Comparison of ENCODE assay signal across 8 cellular contexts in genomic region chr11:68039526-68040086, GRCh38. TPM values are rescaled to one million over a fixed set of nuclear protein-coding genes. Genes with fewer than 3 reads are reported as not detected.
DNase-seq lines count a peak whose midpoint lies in the region; ATAC-seq and TF ChIP-seq lines count a peak whose summit lies in the region.

No MANE protein-coding gene starts in this region.

- H3K27ac Mint-ChIP-seq in stimulated activated naive CD8-positive, alpha-beta T cell treated with anti-CD3 and anti-CD28 coated beads, Interleukin-15, amount 100 ng/mL, for 72 hours, result peak overlapping the region; percentile 90 to 99

- H3K9me3 ChIP-seq in SK-N-SH, result no peaks in the 10 kb centered on the region
- no peaks in the 10 kb centered on the region for H3K9me3 ChIP-seq in right cardiac atrium (ENCODE audit: control insufficient read depth, low read length)

- peaks cover 3 to 6% of the 10 kb centered on the region in 2 experiments for H3K36me3 ChIP-seq in SK-N-SH (replicated peaks in 1 of 2; ENCODE audit: control insufficient read depth in 1 of 2, insufficient read depth in 2 of 2, low read length in 1 of 2)

- peak overlapping the region; percentile 92 to 93 for H3K4me3 Mint-ChIP-seq in stimulated activated naive CD8-positive, alpha-beta T cell treated with anti-CD3 and anti-CD28 coated beads, Interleukin-15, amount 100 ng/mL, for 72 hours

- H3K27me3 Mint-ChIP-seq in stimulated activated naive CD8-positive, alpha-beta T cell treated with anti-CD3 and anti-CD28 coated beads, Interleukin-15, amount 100 ng/mL, for 72 hours, result no peaks in the 10 kb centered on the region

- peak overlapping the region; percentile 86; the same call in 1 of the 2 replicates for H2AFZ ChIP-seq in SK-N-SH (ENCODE audit: low read depth)

- ATAC-seq in SK-N-SH treated with all-trans-retinoic acid at 6 μM for 48 hours (no peak), right cardiac atrium (no peak), GM21737 (IDR thresholded peaks at IDR 0.05; ENCODE audit: unreplicated experiment) (no peak)
- peak; percentile 6 for ATAC-seq in stimulated activated naive CD8-positive, alpha-beta T cell treated with anti-CD3 and anti-CD28 coated beads, Interleukin-15, amount 100 ng/mL, for 72 hours

- H3K27ac ChIP-seq in SK-N-SH (ENCODE audit: low read depth in 2 of 2, low read length in 1 of 2) (peak overlapping the region; percentile 44 to 53; a peak in 2 of 4 replicates), VCaP (peak overlapping the region; percentile 73), right cardiac atrium (ENCODE audit: low read length) (peak overlapping the region; percentile 83)

- peaks cover 58% of the 10 kb centered on the region for H3K4me1 Mint-ChIP-seq in stimulated activated naive CD8-positive, alpha-beta T cell treated with anti-CD3 and anti-CD28 coated beads, Interleukin-15, amount 100 ng/mL, for 72 hours

- intact Hi-C loops in right cardiac atrium (cut with DNase I), result loop anchor here in 2 of 4 donors (5.0 to 10.0 kb wide), 2 partner anchors 78 to 275 kb away; partner anchors contain the start of gene LRP5 (in 1 of the 2)

- H3K9me2 ChIP-seq in SK-N-SH, result no peaks in the 10 kb centered on the region

- H3K9me3 Mint-ChIP-seq in stimulated activated naive CD8-positive, alpha-beta T cell treated with anti-CD3 and anti-CD28 coated beads, Interleukin-15, amount 100 ng/mL, for 72 hours, result no peaks in the 10 kb centered on the region

- no peaks in the 10 kb centered on the region for H4K20me1 ChIP-seq in SK-N-SH (ENCODE audit: insufficient read depth)

- TF ChIP-seq EP300 in SK-N-SH (IDR thresholded peaks at IDR 0.05; ENCODE audit: borderline replicate concordance in 1 of 2, low read depth in 1 of 2, low read length in 1 of 2), result no peak

- TF ChIP-seq RAD21 in SK-N-SH (IDR thresholded peaks at IDR 0.05; ENCODE audit: low read length), result no peak

- H3K4me1 ChIP-seq in SK-N-SH (ENCODE audit: control insufficient read depth in 1 of 2, insufficient read depth in 2 of 2, low read depth in 1 of 2, low read length in 1 of 2) (peaks cover 12 to 20% of the 10 kb centered on the region in 2 experiments; a peak in 2 of 4 replicates), right cardiac atrium (ENCODE audit: control insufficient read depth, insufficient read depth, low read length) (peaks cover 11% of the 10 kb centered on the region)

- peaks cover 6% of the 10 kb centered on the region for H3F3A ChIP-seq in SK-N-SH (replicated peaks; ENCODE audit: insufficient read depth)

- TF ChIP-seq CTCF in SK-N-SH (IDR thresholded peaks at IDR 0.05) (no peak), VCaP (conservative IDR thresholded peaks at IDR 0.05) (no peak)

- POLR2A ChIA-PET in SK-N-SH (lab: Yijun Ruan, JAX), result no interaction called here

- H3K27me3 ChIP-seq in SK-N-SH (ENCODE audit: insufficient read depth) (no peaks in the 10 kb centered on the region), right cardiac atrium (ENCODE audit: control insufficient read depth, insufficient read depth) (no peaks in the 10 kb centered on the region)

- H3K4me2 ChIP-seq in SK-N-SH, result no peak overlapping the region

- CTCF ChIA-PET in SK-N-SH (lab: Yijun Ruan, JAX), result no interaction called here

- no peaks in the 10 kb centered on the region for H3K79me2 ChIP-seq in SK-N-SH (ENCODE audit: insufficient read depth)

- DNase-seq in SK-N-SH, result peak; percentile 51
- DNase-seq in right cardiac atrium, result peak; percentile 30 to 75 (median 69)
- DNase-seq in stimulated activated naive CD8-positive, alpha-beta T cell treated with anti-CD3 and anti-CD28 coated beads, Interleukin-15, amount 100 ng/mL, for 72 hours, result peak in 1 of 2 donors; percentile 19
- no peak for DNase-seq in Kasumi-1 (lab: John Stamatoyannopoulos, UW)
- no peak for DNase-seq in NCI-H1694 treated with DMSO at 0.1 percent for 48 hours (lab: John Stamatoyannopoulos, UW)

- H3K9ac ChIP-seq in SK-N-SH, result peak overlapping the region; percentile 64; the same call in 1 of the 2 replicates

- WGBS in SK-N-SH (ENCODE audit: low lambda C conversion rate), result 74% methylated on average over 4 of the region's 10 CpGs
- 34% methylated on average over 10 of the region's 10 CpGs for WGBS in right cardiac atrium

- H3K4me3 ChIP-seq in SK-N-SH (ENCODE audit: low read depth in 2 of 2, low read length in 1 of 2), result no peak overlapping the region
- H3K4me3 ChIP-seq in right cardiac atrium (ENCODE audit: low read length), result peak overlapping the region; percentile 73

TF ChIP-seq in SK-N-SH, 30 proteins besides CTCF, POLR2A, EP300 and RAD21 (continues in another document):
- no peak for TF ChIP-seq NRF1 (IDR thresholded peaks at IDR 0.05; ENCODE audit: low read depth, low read length)
- TF ChIP-seq SMC3 (IDR thresholded peaks at IDR 0.05; ENCODE audit: low read depth, low read length), result no peak
- no peak for TF ChIP-seq EZH2phosphoT487 (IDR thresholded peaks at IDR 0.05; ENCODE audit: borderline replicate concordance, low read depth)
- no peak for TF ChIP-seq TCF12 (IDR thresholded peaks at IDR 0.05)
- TF ChIP-seq FOXJ3 (CRISPR knock-in tag; IDR thresholded peaks at IDR 0.05), result no peak
- TF ChIP-seq FOXM1 (IDR thresholded peaks at IDR 0.05; ENCODE audit: low read depth), result no peak

TF ChIP-seq in SK-N-SH treated with all-trans-retinoic acid at 6 μM for 48 hours, 23 proteins besides CTCF, POLR2A, EP300 and RAD21 (continues in another document):
- TF ChIP-seq TSHZ2 (CRISPR knock-in tag; IDR thresholded peaks at IDR 0.05) (no peak), ZFP30 (CRISPR knock-in tag; IDR thresholded peaks at IDR 0.05) (no peak), ZFP3 (CRISPR knock-in tag; IDR thresholded peaks at IDR 0.05) (no peak), SNAI2 (CRISPR knock-in tag; IDR thresholded peaks at IDR 0.05) (no peak), POU6F1 (CRISPR knock-in tag; IDR thresholded peaks at IDR 0.05; ENCODE audit: borderline replicate concordance, low read depth) (no peak)

RNA-seq across cellular contexts. Expression of gene TCIRG1, which starts 0.8 kb away (rescaled TPM):
- 0.58 and 0.73 TPM in 2 replicates for polyA plus RNA-seq in SK-N-SH (2012; rRNA removed)
- 0.13 and 0.29 TPM in 2 replicates for polyA plus RNA-seq in SK-N-SH (2012; cell fraction: cytosol; rRNA removed)
- polyA plus RNA-seq in SK-N-SH (2012; cell fraction: nucleus; rRNA removed), result 4.8 and 6.8 TPM in 2 replicates
- 10 to 100 TPM; 23.4 to 40.2 (median 36.6) TPM for total RNA-seq in right cardiac atrium
- 38.3 TPM for polyA plus RNA-seq in right cardiac atrium

RNA-seq across cellular contexts. Expression of gene NDUFS8, which starts 9.1 kb away (rescaled TPM):
- polyA plus RNA-seq in SK-N-SH (2012; rRNA removed), result 87.2 and 123 TPM in 2 replicates
- polyA plus RNA-seq in SK-N-SH (2012; cell fraction: cytosol; rRNA removed), result 58.2 and 80.4 TPM in 2 replicates
- 123 and 172 TPM in 2 replicates for polyA plus RNA-seq in SK-N-SH (2012; cell fraction: nucleus; rRNA removed)
- total RNA-seq in right cardiac atrium, result 100 to 1,000 TPM; 334 to 454 (median 391) TPM
- 642 TPM for polyA plus RNA-seq in right cardiac atrium

RNA-seq across cellular contexts. Expression of gene ALDH3B1, which starts 29.5 kb away (rescaled TPM):
- polyA plus RNA-seq in SK-N-SH (2012; rRNA removed), result 14.9 and 15.9 TPM in 2 replicates
- polyA plus RNA-seq in SK-N-SH (2012; cell fraction: cytosol; rRNA removed), result 6.7 and 10.3 TPM in 2 replicates
- polyA plus RNA-seq in SK-N-SH (2012; cell fraction: nucleus; rRNA removed), result 20.7 and 23.3 TPM in 2 replicates
- total RNA-seq in right cardiac atrium, result 1 to 10 TPM; 3.8 to 5.7 (median 4.9) TPM
- 2.9 TPM for polyA plus RNA-seq in right cardiac atrium

RNA-seq across cellular contexts. Expression of gene UNC93B1, which starts 35.7 kb away (rescaled TPM):
- polyA plus RNA-seq in SK-N-SH (2012; rRNA removed) (28.9 and 30.9 TPM in 2 replicates), right cardiac atrium (6.9 TPM)
- polyA plus RNA-seq in SK-N-SH (2012; cell fraction: cytosol; rRNA removed), result 9.1 and 18.1 TPM in 2 replicates
- polyA plus RNA-seq in SK-N-SH (2012; cell fraction: nucleus; rRNA removed), result 85.6 and 104 TPM in 2 replicates
- 10 to 100 TPM in 3 of 4 donors, 1 to 10 TPM in 1; 9.0 to 13.2 (median 11.9) TPM for total RNA-seq in right cardiac atrium

Comparison
In these comparisons a context has a peak if more than half of its experiments do, and no peak if none do; other contexts are left out.
1. DNase-seq: peak in SK-N-SH (single experiment) and right cardiac atrium (3 of 3); none in Kasumi-1 (0 of 2) and NCI-H1694 treated with DMSO at 0.1 percent for 48 hours (single experiment).
2. Peak in every context shown above with its lines, with median percentiles within 50 percentile points of each other: H3K27ac ChIP-seq.